In the genomic region with DNA sequence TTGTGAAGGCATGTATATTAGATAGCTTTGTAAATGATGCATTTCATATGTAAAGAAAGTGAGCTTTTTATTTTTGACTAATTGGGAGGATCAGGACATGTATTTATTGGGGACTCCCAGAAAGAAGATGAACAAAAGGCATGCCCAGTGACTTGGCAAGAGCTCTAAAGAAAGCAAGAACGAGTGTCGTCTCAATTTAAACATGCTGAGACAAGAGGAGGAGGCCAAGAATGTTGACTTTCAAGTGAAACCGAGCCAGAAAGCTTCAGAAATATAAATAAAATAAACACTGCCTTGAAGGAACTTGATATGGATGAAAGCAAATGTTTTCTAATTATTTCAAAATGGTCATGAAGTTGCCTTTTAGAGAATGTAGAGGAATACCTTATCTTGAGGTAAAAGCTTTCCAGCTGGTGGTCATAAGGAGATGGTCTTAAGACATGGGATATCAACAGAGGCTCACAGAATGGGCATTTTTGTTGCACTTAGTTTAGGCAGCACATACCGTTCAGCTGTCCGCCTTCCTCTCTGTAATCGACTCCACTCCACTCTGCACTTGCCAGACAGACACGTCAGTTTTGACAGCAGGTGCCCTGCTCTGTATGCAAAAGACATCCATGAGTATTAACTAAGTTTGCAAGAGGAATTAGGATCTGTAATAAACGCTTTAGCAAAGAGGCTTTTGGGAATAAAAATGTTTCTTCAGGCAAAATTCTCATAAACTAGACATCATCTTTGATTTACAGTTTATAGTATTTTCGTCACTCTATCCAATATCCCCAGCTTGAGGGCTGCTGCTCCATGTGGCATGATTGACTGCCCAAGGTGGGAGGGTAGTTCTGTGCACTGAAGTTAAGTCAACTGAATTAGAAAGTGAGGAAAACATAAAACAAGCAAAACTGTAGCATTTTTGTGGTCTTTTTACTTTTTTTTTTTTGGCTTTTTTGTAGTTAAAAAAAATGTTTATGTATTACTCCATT, we compare ENCODE assay signal across 17 cellular contexts.
"Had no signal": no experiment of that assay in that cellular context is flagged by ENCODE, and none has a peak within 500 bp of the region (broad histone marks: within the 10 kb centered on the region; RNA-seq: fewer than 3 reads in every experiment).

No MANE protein-coding gene starts in this region.

- DNase-seq: activated CD4-positive, alpha-beta T cell treated with anti-CD3 and anti-CD28 coated beads for 1 hour; activated CD4-positive, alpha-beta T cell treated with anti-CD3 and anti-CD28 coated beads, Interleukin-2, amount 50 U/mL, for 48 hours; activated CD8-positive, alpha-beta memory T cell treated with anti-CD3 and anti-CD28 coated beads, Interleukin-2, amount 10 ng/mL, durations not matched to agents 7 days and 5 days; activated effector memory CD4-positive, alpha-beta T cell treated with anti-CD3 and anti-CD28 coated beads, Interleukin-2, amount 50 U/mL, for 16 hours; activated T-cell treated with anti-CD3 and anti-CD28 coated beads, Interleukin-2, amount 50 U/mL, for 4 hours; amygdala; brain microvascular endothelial cell; dermis blood vessel endothelial cell; endodermal cell; foreskin melanocyte; heart left ventricle; stimulated activated CD4-positive, alpha-beta T cell treated with anti-CD3 and anti-CD28 coated beads, Interleukin-4, amount 100 ng/mL, for 4 hours; stomach; uterus had no signal

- H3K36me3 ChIP-seq: brain microvascular endothelial cell, esophagus muscularis mucosa, heart left ventricle, stomach, uterus had no signal

- H3K27me3 ChIP-seq: brain microvascular endothelial cell, esophagus muscularis mucosa, heart left ventricle, stomach, uterus had no signal

- H3K27ac ChIP-seq: brain microvascular endothelial cell, esophagus muscularis mucosa, heart left ventricle, parathyroid adenoma, skin epidermis, stomach, uterus had no signal

- H3K79me2 ChIP-seq: parathyroid adenoma had no signal

- H3K9ac ChIP-seq: parathyroid adenoma had no signal

- H3K4me1 ChIP-seq: esophagus muscularis mucosa, heart left ventricle, parathyroid adenoma, stomach, uterus had no signal

- H3K9me3 ChIP-seq: esophagus muscularis mucosa, heart left ventricle, stomach, uterus had no signal

- H2AFZ ChIP-seq: parathyroid adenoma had no signal

- H3K4me3 ChIP-seq: esophagus muscularis mucosa, heart left ventricle, skin epidermis, stomach, uterus had no signal
